16 cellular contexts compared by ENCODE assay signal in the genomic region with DNA sequence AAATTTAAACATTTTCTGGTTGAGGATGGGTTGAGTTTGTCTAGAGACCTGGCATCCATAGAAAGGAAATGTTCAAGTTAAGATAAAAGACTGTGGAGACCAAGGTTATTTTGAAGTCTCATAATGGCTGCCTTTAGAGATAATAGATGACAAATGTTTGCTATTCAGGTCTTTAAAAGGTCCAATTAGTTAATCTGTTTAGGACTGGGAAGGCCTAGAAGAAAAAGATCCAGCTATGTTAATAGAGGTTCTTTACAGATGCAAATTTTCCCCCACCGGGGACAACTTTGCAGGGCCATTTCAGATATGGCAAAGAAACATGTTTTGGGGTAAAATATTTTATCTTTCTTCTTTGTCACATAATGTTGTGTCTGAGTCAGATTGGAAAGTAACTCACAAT. TPM values are rescaled to one million over a fixed set of nuclear protein-coding genes. Genes with fewer than 3 reads are reported as not detected.
DNase-seq lines count a peak whose midpoint lies in the region; ATAC-seq and TF ChIP-seq lines count a peak whose summit lies in the region.
"Had no signal": no experiment of that assay in that cellular context is flagged by ENCODE, and none has a peak within 500 bp of the region (broad histone marks: within the 10 kb centered on the region; RNA-seq: fewer than 3 reads in every experiment).

No MANE protein-coding gene starts in this region.

- no peak overlapping the region for H3K4me3 Mint-ChIP-seq in stimulated activated naive CD8-positive, alpha-beta T cell treated with anti-CD3 and anti-CD28 coated beads, Interleukin-15, Interleukin-2, amounts not matched to agents 100 ng/mL and 50 ng/mL, for 24 hours
- no peak overlapping the region for H3K4me3 Mint-ChIP-seq in memory B cell

- H3K4me2 ChIP-seq in SU-DHL-6 (ENCODE audit: low read depth, low read length, poor library complexity, severe bottlenecking) (peak overlapping the region; percentile 82), mesendoderm (ENCODE audit: low read length) (no peak overlapping the region)

- no peak overlapping the region for H2AFZ ChIP-seq in SU-DHL-6 (ENCODE audit: low read depth, low read length, severe bottlenecking)

- DNase-seq in stimulated activated naive CD8-positive, alpha-beta T cell treated with anti-CD3 and anti-CD28 coated beads, Interleukin-15, Interleukin-2, amounts not matched to agents 100 U/mL and 50 U/mL, for 24 hours = no peak
- DNase-seq in memory B cell (ENCODE audit: low spot score in 2 of 2) = no peak
- no peak for DNase-seq in left cardiac atrium
- no peak for DNase-seq in mesendoderm
- no peak for DNase-seq in lower lobe of right lung
- no peak for DNase-seq in mucosa of gallbladder (ENCODE audit: low spot score)
- DNase-seq: Caco-2, DMS153, Karpas-422, NCI-H1417, NCI-H1930, NCI-H526 treated with DMSO at 0.1 percent for 48 hours, SHP77 treated with DMSO at 0.1 percent for 48 hours had no signal

- no peak overlapping the region for H2BK5ac ChIP-seq in mesendoderm (ENCODE audit: low read length)

- no CpG with 5 or more reads among the region's 1 CpG for WGBS in mesendoderm (ENCODE audit: extremely low coverage, insufficient coverage, low lambda C conversion rate)

- no peak for ATAC-seq in stimulated activated naive CD8-positive, alpha-beta T cell treated with anti-CD3 and anti-CD28 coated beads, Interleukin-15, Interleukin-2, amounts not matched to agents 100 U/mL and 50 U/mL, for 24 hours
- ATAC-seq in memory B cell (ENCODE audit: low read depth) (no peak), left cardiac atrium (no peak), lower lobe of right lung (no peak)

- no peak overlapping the region for H2AK5ac ChIP-seq in mesendoderm (ENCODE audit: low read length)

- no peak overlapping the region for H3K4ac ChIP-seq in mesendoderm (ENCODE audit: low read depth, low read length)

- H3K9me3 ChIP-seq in SU-DHL-6 (ENCODE audit: insufficient read depth, low read length) (no peaks in the 10 kb centered on the region), lower lobe of right lung (no peaks in the 10 kb centered on the region)
- H3K9me3 ChIP-seq: Caco-2 had no signal

- no peak overlapping the region for H2BK120ac ChIP-seq in mesendoderm (ENCODE audit: low read depth, low read length)

- peaks cover 70% of the 10 kb centered on the region for H3F3A ChIP-seq in SU-DHL-6 (ENCODE audit: insufficient read depth)

- H3K23ac ChIP-seq in mesendoderm (ENCODE audit: low read length) = no peak overlapping the region

- H4K5ac ChIP-seq in mesendoderm (ENCODE audit: low read length) = no peak overlapping the region

- intact Hi-C loops in left cardiac atrium (cut with DNase I) (no loop called here), lower lobe of right lung (cut with DNase I) (no loop called here)

- H3K36me3 Mint-ChIP-seq in stimulated activated naive CD8-positive, alpha-beta T cell treated with anti-CD3 and anti-CD28 coated beads, Interleukin-15, Interleukin-2, amounts not matched to agents 100 ng/mL and 50 ng/mL, for 24 hours (ENCODE audit: low read depth) = peaks cover 10% of the 10 kb centered on the region
- H3K36me3 Mint-ChIP-seq in memory B cell = peaks cover 5% of the 10 kb centered on the region

- peaks cover 17% of the 10 kb centered on the region for H3K79me2 ChIP-seq in SU-DHL-6 (ENCODE audit: insufficient read depth, low read length)
- H3K79me2 ChIP-seq in mesendoderm (ENCODE audit: control insufficient read depth, insufficient read depth, low read length) = no peaks in the 10 kb centered on the region

- H3K9me2 ChIP-seq in SU-DHL-6 (replicated peaks; ENCODE audit: insufficient read depth, low read length) = no peaks in the 10 kb centered on the region

- H3K4me1 ChIP-seq in mesendoderm (ENCODE audit: control insufficient read depth, low read depth, low read length) (no peaks in the 10 kb centered on the region), lower lobe of right lung (peaks cover 12% of the 10 kb centered on the region)
- H3K4me1 ChIP-seq: Caco-2 had no signal

- H4K20me1 ChIP-seq in SU-DHL-6 (ENCODE audit: low read depth, low read length) = no peaks in the 10 kb centered on the region

- no peaks in the 10 kb centered on the region for H3K27me3 Mint-ChIP-seq in stimulated activated naive CD8-positive, alpha-beta T cell treated with anti-CD3 and anti-CD28 coated beads, Interleukin-15, Interleukin-2, amounts not matched to agents 100 ng/mL and 50 ng/mL, for 24 hours
- no peaks in the 10 kb centered on the region for H3K27me3 Mint-ChIP-seq in memory B cell

- H3K27ac Mint-ChIP-seq in stimulated activated naive CD8-positive, alpha-beta T cell treated with anti-CD3 and anti-CD28 coated beads, Interleukin-15, Interleukin-2, amounts not matched to agents 100 ng/mL and 50 ng/mL, for 24 hours = peak overlapping the region; percentile 40
- peak overlapping the region; percentile 91 for H3K27ac Mint-ChIP-seq in memory B cell

- H3K9ac ChIP-seq in SU-DHL-6 (ENCODE audit: low read length) (peak overlapping the region; percentile 46), mesendoderm (ENCODE audit: low read length) (no peak overlapping the region)

- no peaks in the 10 kb centered on the region for H3K9me3 Mint-ChIP-seq in stimulated activated naive CD8-positive, alpha-beta T cell treated with anti-CD3 and anti-CD28 coated beads, Interleukin-15, Interleukin-2, amounts not matched to agents 100 ng/mL and 50 ng/mL, for 24 hours
- H3K9me3 Mint-ChIP-seq in memory B cell = no peaks in the 10 kb centered on the region

- no peak for TF ChIP-seq CTCF in SU-DHL-6 (IDR thresholded peaks at IDR 0.05; ENCODE audit: insufficient read depth, low read length, poor library complexity, severe bottlenecking)
- no peak for TF ChIP-seq CTCF in lower lobe of right lung (IDR thresholded peaks at IDR 0.05)

- H3K27me3 ChIP-seq in SU-DHL-6 (ENCODE audit: low read length) (no peaks in the 10 kb centered on the region), mesendoderm (ENCODE audit: insufficient read depth, low read length, poor library complexity) (no peaks in the 10 kb centered on the region), lower lobe of right lung (ENCODE audit: low read depth) (no peaks in the 10 kb centered on the region)

- H3K18ac ChIP-seq in mesendoderm (ENCODE audit: low read length) = no peak overlapping the region

- no peak overlapping the region for H4K8ac ChIP-seq in mesendoderm (ENCODE audit: low read depth, low read length)

- H3K4me1 Mint-ChIP-seq in stimulated activated naive CD8-positive, alpha-beta T cell treated with anti-CD3 and anti-CD28 coated beads, Interleukin-15, Interleukin-2, amounts not matched to agents 100 ng/mL and 50 ng/mL, for 24 hours (ENCODE audit: low read depth) = peaks cover 48% of the 10 kb centered on the region
- peaks cover 45% of the 10 kb centered on the region for H3K4me1 Mint-ChIP-seq in memory B cell

- H3K79me1 ChIP-seq in mesendoderm (ENCODE audit: low read length) = peaks cover 1% of the 10 kb centered on the region

- H3K27ac ChIP-seq in SU-DHL-6 (ENCODE audit: low read depth, low read length) (peak overlapping the region; percentile 99), mesendoderm (ENCODE audit: low read depth, low read length) (no peak overlapping the region), lower lobe of right lung (no peak overlapping the region)
- H3K27ac ChIP-seq: C4-2B had no signal

- H3K36me3 ChIP-seq in SU-DHL-6 (ENCODE audit: low read length) = no peaks in the 10 kb centered on the region
- H3K36me3 ChIP-seq in mesendoderm (ENCODE audit: control insufficient read depth, insufficient read depth, low read length) = no peaks in the 10 kb centered on the region
- H3K36me3 ChIP-seq in lower lobe of right lung = no peaks in the 10 kb centered on the region

- no peak overlapping the region for H3K56ac ChIP-seq in mesendoderm (ENCODE audit: low read length)

- H3K4me3 ChIP-seq in SU-DHL-6 (ENCODE audit: insufficient read depth, low read length, poor library complexity, severe bottlenecking) = peak overlapping the region; percentile 7
- H3K4me3 ChIP-seq in mesendoderm (ENCODE audit: low read length) = no peak overlapping the region
- H3K4me3 ChIP-seq in lower lobe of right lung = no peak overlapping the region

- no peak overlapping the region for H2BK15ac ChIP-seq in mesendoderm (replicated peaks; ENCODE audit: low read depth)

RNA-seq across cellular contexts. Expression of a gene that starts 3.1 kb away (rescaled TPM):
- total RNA-seq in left cardiac atrium (1 to 10 TPM; 4.6 to 6.8 TPM), lower lobe of right lung (19.2 TPM), mucosa of gallbladder (7.7 TPM)
- 3.1 TPM for polyA plus RNA-seq in mesendoderm (2013, experiment 1 of 2)
- 2.7 TPM for polyA plus RNA-seq in mesendoderm (2013, experiment 2 of 2)

RNA-seq across cellular contexts. Expression of a gene that starts 23.1 kb away (rescaled TPM):
- total RNA-seq in left cardiac atrium (under 1 TPM in 1 of 2 donors, not detected in 1; 0.35 TPM), lower lobe of right lung (1.9 TPM), mucosa of gallbladder (1.4 TPM)
- 0.14 TPM for polyA plus RNA-seq in mesendoderm (2013, experiment 1 of 2)
- 0.14 TPM for polyA plus RNA-seq in mesendoderm (2013, experiment 2 of 2)
- total RNA-seq: Caco-2 had no signal

RNA-seq across cellular contexts. Expression of a gene that starts 33.3 kb away (rescaled TPM):
- total RNA-seq in left cardiac atrium (1 to 10 TPM; 5.2 to 6.6 TPM), lower lobe of right lung (9.5 TPM), mucosa of gallbladder (14.4 TPM)
- 4.0 TPM for polyA plus RNA-seq in mesendoderm (2013, experiment 1 of 2)
- 3.4 TPM for polyA plus RNA-seq in mesendoderm (2013, experiment 2 of 2)

RNA-seq across cellular contexts. Expression of a gene that starts 53.0 kb away (rescaled TPM):
- total RNA-seq in left cardiac atrium (1 to 10 TPM; 1.2 to 1.3 TPM), lower lobe of right lung (3.0 TPM), mucosa of gallbladder (8.4 TPM)
- 3.0 TPM for polyA plus RNA-seq in mesendoderm (2013, experiment 1 of 2)
- 3.1 TPM for polyA plus RNA-seq in mesendoderm (2013, experiment 2 of 2)

RNA-seq across cellular contexts. Expression of a gene that starts 59.9 kb away (rescaled TPM):
- total RNA-seq in left cardiac atrium (10 to 100 TPM; 24.1 to 28.1 TPM), lower lobe of right lung (27.8 TPM), mucosa of gallbladder (28.6 TPM)
- polyA plus RNA-seq in mesendoderm (2013, experiment 1 of 2) = 25.5 TPM
- 25.1 TPM for polyA plus RNA-seq in mesendoderm (2013, experiment 2 of 2)
